Comparison of ENCODE assay signal across 7 cellular contexts in genomic region chr2:164737612-164738081, GRCh38.
DNase-seq lines count a peak whose midpoint lies in the region; ATAC-seq, FAIRE-seq and TF ChIP-seq lines count a peak whose summit lies in the region.

No MANE protein-coding gene starts in this region.

- intact Hi-C loops in dorsolateral prefrontal cortex (cut with DNase I): loop anchor here in 1 of 2 donors (5.0 kb wide), 1 partner anchor 175 kb away; no protein-coding TSS in a partner anchor
- intact Hi-C loops in lower leg skin (cut with DNase I; ENCODE audit: low total_unique reads): no loop called here
- intact Hi-C loops in transverse colon (cut with DNase I; ENCODE audit: low total_unique reads): loop anchor here (10.0 kb wide), 1 partner anchor 107 kb away; the partner anchor contains the start of gene COBLL1

- TF ChIP-seq POLR2A in lower leg skin (IDR thresholded peaks at IDR 0.05) (no peak), transverse colon (IDR thresholded peaks at IDR 0.05) (no peak)

- peaks cover 0 to 30% (median 14%) of the 10 kb centered on the region in 4 donors for H3K4me1 ChIP-seq in transverse colon

- peak; percentile 55 to 90 (median 74) for TF ChIP-seq CTCF in dorsolateral prefrontal cortex (IDR thresholded peaks at IDR 0.05 in 54 of 56, conservative IDR thresholded peaks at IDR 0.05 in 2 of 56; ENCODE audit: low read depth in 1 of 56, partially characterized antibody in 56 of 56)
- peak in 1 of 3 donors; percentile 28 for TF ChIP-seq CTCF in lower leg skin (IDR thresholded peaks at IDR 0.05)
- peak; percentile 71 to 80 (median 75) for TF ChIP-seq CTCF in transverse colon (IDR thresholded peaks at IDR 0.05)

- H3K27ac ChIP-seq in dorsolateral prefrontal cortex: peak overlapping the region in 10 of 59 donors; percentile 1 to 54 (median 32)
- no peak overlapping the region for H3K27ac ChIP-seq in transverse colon

- H3K4me3 ChIP-seq in dorsolateral prefrontal cortex: peak overlapping the region in 4 of 59 donors; percentile 5 to 18 (median 10)
- H3K4me3 ChIP-seq in lower leg skin (ENCODE audit: low read depth, poor library complexity, severe bottlenecking): no peak overlapping the region
- no peak overlapping the region for H3K4me3 ChIP-seq in transverse colon

- 3 to 4% methylated on average over 9 of the region's 9 CpGs for WGBS in lower leg skin, 2 donors
- 0 to 2% methylated on average over 9 of the region's 9 CpGs for WGBS in transverse colon (ENCODE audit: low coverage in 1 of 2), 2 donors

- in situ Hi-C loops in G401 (cut with HindIII; ENCODE audit: low sequenced_read_pairs): no loop called here
- in situ Hi-C loops in transverse colon (cut with MboI; ENCODE audit: low pct_ligation_motif_present in 1 of 4, low pct_unique_long_range_greater_than_20kb in 1 of 4, low sequenced_read_pairs in 3 of 4): loop anchor here (10.0 to 25.0 kb wide), 5 partner anchors 167 to 450 kb away; no protein-coding TSS in a partner anchor

- H3K27me3 ChIP-seq in dorsolateral prefrontal cortex: peaks cover 0 to 5% (median 0%) of the 10 kb centered on the region in 45 donors
- no peaks in the 10 kb centered on the region for H3K27me3 ChIP-seq in transverse colon

- no peaks in the 10 kb centered on the region for H3K36me3 ChIP-seq in transverse colon

- no peaks in the 10 kb centered on the region for H3K9me3 ChIP-seq in transverse colon

- ATAC-seq in GM21529 (IDR thresholded peaks at IDR 0.05; ENCODE audit: unreplicated experiment): peak; percentile 81

- TF ChIP-seq EP300 in transverse colon (IDR thresholded peaks at IDR 0.05; ENCODE audit: low read depth): no peak

- FAIRE-seq in RCC 7860 (lab: Jason Lieb, UNC): peak; percentile 94

- DNase-seq in G401 (ENCODE audit: low spot score) (peak; percentile 38), LHCN-M2 (ENCODE audit: low read depth) (peak; percentile 64), RCC 7860 (ENCODE audit: low spot score) (peak; percentile 72), dorsolateral prefrontal cortex (peak in 6 of 10 donors; percentile 11 to 49 (median 40)), lower leg skin (ENCODE audit: low spot score in 2 of 2) (peak; percentile 55 to 87), transverse colon (peak; percentile 62)
